Comparison of ENCODE assay signal across 23 cellular contexts in genomic region chr16:83996481-83997252, GRCh38. TPM values are rescaled to one million over a fixed set of nuclear protein-coding genes. Genes with fewer than 3 reads are reported as not detected.
A peak's percentile ranks its signal among the peaks of the same experiment; 100 is the strongest.
DNase-seq lines count a peak whose midpoint lies in the region; ATAC-seq, FAIRE-seq and TF ChIP-seq lines count a peak whose summit lies in the region.
"Had no signal": no experiment of that assay in that cellular context is flagged by ENCODE, and none has a peak within 500 bp of the region (broad histone marks: within the 10 kb centered on the region; RNA-seq: fewer than 3 reads in every experiment).

No MANE protein-coding gene starts in this region.

- no peak overlapping the region for H3K56ac ChIP-seq in mesendoderm (ENCODE audit: low read length)

- no peak overlapping the region for H3K9ac ChIP-seq in mesendoderm (ENCODE audit: low read length)

- no peaks in the 10 kb centered on the region for H3K9me3 ChIP-seq in A549
- H3K9me3 ChIP-seq: right atrium auricular region had no signal

- CTCF ChIA-PET in A549 (lab: Yijun Ruan, JAX): interaction anchor here (0.9 to 2.6 kb wide), 8 partner anchors 10 to 488 kb away, joined by 3 to 9 read pairs (median 4); partner anchors contain the start of gene OSGIN1

- TF ChIP-seq POLR2A in A549 (IDR thresholded peaks at IDR 0.05; ENCODE audit: low read length): no peak

- no peak overlapping the region for H3K4ac ChIP-seq in mesendoderm (ENCODE audit: low read depth, low read length)

- H4K8ac ChIP-seq in mesendoderm (ENCODE audit: low read depth, low read length): no peak overlapping the region

- H3K4me1 ChIP-seq in A549 (peaks cover 19% of the 10 kb centered on the region), mesendoderm (ENCODE audit: control insufficient read depth, low read depth, low read length) (no peaks in the 10 kb centered on the region)

- H2BK15ac ChIP-seq in mesendoderm (replicated peaks; ENCODE audit: low read depth): no peak overlapping the region

- POLR2A ChIA-PET in A549 (lab: Yijun Ruan, JAX): no interaction called here

- TF ChIP-seq EP300 in A549 (IDR thresholded peaks at IDR 0.05): no peak

- H3K4me2 ChIP-seq in A549 (no peak overlapping the region), mesendoderm (ENCODE audit: low read length) (no peak overlapping the region)
- H3K4me2 ChIP-seq: hepatocyte had no signal

- ATAC-seq in A549 (peak; percentile 51 to 83; a peak in 3 of 6 replicates), GM21717 (IDR thresholded peaks at IDR 0.05; ENCODE audit: unreplicated experiment) (no peak), GM21619 (IDR thresholded peaks at IDR 0.05; ENCODE audit: unreplicated experiment) (no peak), HG03439 (IDR thresholded peaks at IDR 0.05; ENCODE audit: unreplicated experiment) (no peak)

- no peak overlapping the region for H2BK120ac ChIP-seq in mesendoderm (ENCODE audit: low read depth, low read length)

- DNase-seq in A549 (ENCODE audit: low read depth in 1 of 2, low spot score in 1 of 2) (peak in 1 of 2 experiments; percentile 23), OCI-M1 (lab: John Stamatoyannopoulos, UW) (peak; percentile 24), mesendoderm (peak; percentile 24), mucosa of gallbladder (ENCODE audit: low spot score) (no peak)
- DNase-seq: activated B cell treated with CpG ODN at 0.5 μM for 24 hours; activated CD8-positive, alpha-beta memory T cell treated with anti-CD3 and anti-CD28 coated beads for 24 hours; effector CD8-positive, alpha-beta T cell; GDM1; GOT3; NCI-H446; stimulated activated naive CD8-positive, alpha-beta T cell treated with anti-CD3 and anti-CD28 coated beads, Interleukin-15, amount 100 ng/mL, for 72 hours had no signal

- no peak overlapping the region for H3K23ac ChIP-seq in mesendoderm (ENCODE audit: low read length)

- 77% methylated on average over 11 of the region's 15 CpGs for WGBS in A549 (ENCODE audit: missing lambda C conversion rate)
- no CpG with 5 or more reads among the region's 15 CpGs for WGBS in mesendoderm (ENCODE audit: extremely low coverage, insufficient coverage, low lambda C conversion rate)

- H3K18ac ChIP-seq in mesendoderm (ENCODE audit: low read length): no peak overlapping the region

- no peak overlapping the region for H4K5ac ChIP-seq in mesendoderm (ENCODE audit: low read length)

- no peak for FAIRE-seq in A549 (lab: Jason Lieb, UNC)
- FAIRE-seq: urothelium cell line had no signal

- no peak overlapping the region for H2BK5ac ChIP-seq in mesendoderm (ENCODE audit: low read length)

- TF ChIP-seq CTCF in A549 (IDR thresholded peaks at IDR 0.05) (no peak), GM12873 (IDR thresholded peaks at IDR 0.05; ENCODE audit: insufficient read depth, low read depth, low read length, missing control alignments) (peak; percentile 44)

- H3K27me3 ChIP-seq in mesendoderm (ENCODE audit: insufficient read depth, low read length, poor library complexity): no peaks in the 10 kb centered on the region
- H3K27me3 ChIP-seq: hepatocyte, right atrium auricular region had no signal

- no peak overlapping the region for H3K4me3 ChIP-seq in A549
- no peak overlapping the region for H3K4me3 ChIP-seq in mesendoderm (ENCODE audit: low read length)
- H3K4me3 ChIP-seq: hepatocyte, right atrium auricular region had no signal

- no peak overlapping the region for H2AK5ac ChIP-seq in mesendoderm (ENCODE audit: low read length)

- H3K79me1 ChIP-seq in mesendoderm (ENCODE audit: low read length): no peaks in the 10 kb centered on the region

- H3K36me3 ChIP-seq in mesendoderm (ENCODE audit: control insufficient read depth, insufficient read depth, low read length): no peaks in the 10 kb centered on the region
- H3K36me3 ChIP-seq: right atrium auricular region had no signal

- no peaks in the 10 kb centered on the region for H3K79me2 ChIP-seq in mesendoderm (ENCODE audit: control insufficient read depth, insufficient read depth, low read length)
- H3K79me2 ChIP-seq: hepatocyte had no signal

- H3K27ac ChIP-seq in A549: no peak overlapping the region
- no peak overlapping the region for H3K27ac ChIP-seq in mesendoderm (ENCODE audit: low read depth, low read length)
- H3K27ac ChIP-seq: hepatocyte, right atrium auricular region had no signal

- no peak for TF ChIP-seq RAD21 in A549 (conservative IDR thresholded peaks at IDR 0.05 in 1 of 2, IDR thresholded peaks at IDR 0.05 in 1 of 2)

TF ChIP-seq in A549, 52 proteins besides CTCF, POLR2A, EP300 and RAD21:
- TF ChIP-seq ZNF302 (CRISPR knock-in tag; IDR thresholded peaks at IDR 0.05): no peak
- TF ChIP-seq CEBPB (IDR thresholded peaks at IDR 0.05): no peak
- no peak for TF ChIP-seq RFX5 (IDR thresholded peaks at IDR 0.05)

RNA-seq across cellular contexts. Expression of gene NECAB2, which starts 28.6 kb away (rescaled TPM):
- polyA plus RNA-seq in A549 (2011; rRNA removed) (1.1 and 1.3 TPM in 2 replicates), A549 (2017; fragmentation: RNase III; extraction: RNeasy Plus Mini Kit Qiagen cat#74134 plus additional on column Dnase treatment) (1.4 to 2.6 TPM (median 2.4 TPM) in 3 replicates)
- 8.4 and 10.8 TPM in 2 replicates for polyA plus RNA-seq in A549 (2012; cell fraction: cytosol; rRNA removed)
- 32.7 and 36.1 TPM in 2 replicates for polyA plus RNA-seq in A549 (2012; cell fraction: nucleus; rRNA removed)
- 3.6 and 5.7 TPM in 2 replicates for polyA minus RNA-seq in A549 (2011; rRNA and poly(A)+ RNA removed)
- 0.53 TPM for polyA plus RNA-seq in mesendoderm (2013, experiment 1 of 2)
- 0.76 TPM for polyA plus RNA-seq in mesendoderm (2013, experiment 2 of 2)
- 0.29 TPM for total RNA-seq in mucosa of gallbladder
- total RNA-seq: activated B cell treated with CpG ODN at 0.5 μM for 24 hours; hepatocyte; kidney epithelial cell; M059J; T-helper 1 cell treated with Interleukin-12 subunit alpha and Interleukin-12 subunit beta and Interleukin-4 antibody, amounts not matched to agents 30 ng/mL and 1 ng/mL, for 36 hours had no signal

RNA-seq across cellular contexts. Expression of gene OSGIN1, which starts 43.6 kb away (rescaled TPM):
- 23.9 and 25.9 TPM in 2 replicates for polyA plus RNA-seq in A549 (2011; rRNA removed)
- polyA plus RNA-seq in A549 (2012; cell fraction: cytosol; rRNA removed): 80.5 and 106 TPM in 2 replicates
- polyA plus RNA-seq in A549 (2012; cell fraction: nucleus; rRNA removed): 167 and 232 TPM in 2 replicates
- 37.6 to 49.1 TPM (median 39.1 TPM) in 3 replicates for polyA plus RNA-seq in A549 (2017; fragmentation: RNase III; extraction: RNeasy Plus Mini Kit Qiagen cat#74134 plus additional on column Dnase treatment)
- polyA minus RNA-seq in A549 (2011; rRNA and poly(A)+ RNA removed): 18.1 and 25.6 TPM in 2 replicates
- 0.25 TPM for polyA plus RNA-seq in mesendoderm (2013, experiment 1 of 2)
- 0.18 TPM for polyA plus RNA-seq in mesendoderm (2013, experiment 2 of 2)
- 22.4 TPM for total RNA-seq in mucosa of gallbladder

RNA-seq across cellular contexts. Expression of gene SLC38A8, which starts 45.9 kb away (rescaled TPM):
- polyA plus RNA-seq in A549 (2011; rRNA removed): not detected in 2 replicates
- polyA plus RNA-seq in A549 (2012; cell fraction: cytosol; rRNA removed): not detected in 2 replicates
- not detected in 2 replicates for polyA plus RNA-seq in A549 (2012; cell fraction: nucleus; rRNA removed)
- not detected in 3 replicates for polyA plus RNA-seq in A549 (2017; fragmentation: RNase III; extraction: RNeasy Plus Mini Kit Qiagen cat#74134 plus additional on column Dnase treatment)
- not detected in 2 replicates for polyA minus RNA-seq in A549 (2011; rRNA and poly(A)+ RNA removed)
- polyA plus RNA-seq in mesendoderm (2013, experiment 1 of 2): not detected
- polyA plus RNA-seq in mesendoderm (2013, experiment 2 of 2): 0.11 TPM
- not detected for total RNA-seq in mucosa of gallbladder
- total RNA-seq: activated B cell treated with CpG ODN at 0.5 μM for 24 hours; fibroblast of lung; hepatocyte; kidney epithelial cell; neural crest cell; right atrium auricular region; T-helper 1 cell treated with Interleukin-12 subunit alpha and Interleukin-12 subunit beta and Interleukin-4 antibody, amounts not matched to agents 30 ng/mL and 1 ng/mL, for 36 hours had no signal
- polyA plus RNA-seq: fibroblast of lung, hepatocyte had no signal

Comparison
In these comparisons a context has a peak if more than half of its experiments do, and no peak if none do; other contexts are left out.
1. ATAC-seq: peak in A549 (2 of 2); none in GM21717 (single experiment), GM21619 (single experiment) and HG03439 (single experiment).